Comparison of ENCODE assay signal across 24 cellular contexts in genomic region chr11:103053997-103054396, GRCh38. TPM values are rescaled to one million over a fixed set of nuclear protein-coding genes. Genes with fewer than 3 reads are reported as not detected.
DNase-seq lines count a peak whose midpoint lies in the region; ATAC-seq, FAIRE-seq and TF ChIP-seq lines count a peak whose summit lies in the region.
"Had no signal": no experiment of that assay in that cellular context is flagged by ENCODE, and none has a peak within 500 bp of the region (broad histone marks: within the 10 kb centered on the region; RNA-seq: fewer than 3 reads in every experiment).

No MANE protein-coding gene starts in this region.

- no peak overlapping the region for H3K27ac ChIP-seq in spleen
- H3K27ac ChIP-seq: BLaER1 had no signal

- FAIRE-seq in GM19239 (lab: Jason Lieb, UNC): peak; percentile 33
- FAIRE-seq: GM12878, GM12892 had no signal

- H3K27me3 ChIP-seq in spleen (replicated peaks in 1 of 7): no peaks in the 10 kb centered on the region
- H3K27me3 ChIP-seq: BE2C, BLaER1 had no signal

- H3K4me3 ChIP-seq in spleen: no peak overlapping the region
- H3K4me3 ChIP-seq: BLaER1, GM12878 had no signal

- no peaks in the 10 kb centered on the region for H3K9me3 ChIP-seq in spleen
- H3K9me3 ChIP-seq: BE2C, BLaER1 had no signal

- intact Hi-C loops in spleen (cut with DNase I; ENCODE audit: low total_unique reads): no loop called here

- ATAC-seq in GM18519 (IDR thresholded peaks at IDR 0.05; ENCODE audit: low FRiP score, unreplicated experiment): no peak
- ATAC-seq in GM18502 (IDR thresholded peaks at IDR 0.05; ENCODE audit: poor library complexity, unreplicated experiment): no peak
- ATAC-seq: GM12878 had no signal

- WGBS in spleen, 5 donors: 89 to 97% (median 93%) methylated on average over 3 of the region's 3 CpGs

- peaks cover 0 to 8% (median 0%) of the 10 kb centered on the region in 6 donors for H3K4me1 ChIP-seq in spleen
- H3K4me1 ChIP-seq: BE2C had no signal

- DNase-seq in GM19239 (ENCODE audit: insufficient read length, low spot score): no peak
- DNase-seq in amniotic epithelial cell (ENCODE audit: low read depth): peak; percentile 18
- peak; percentile 23 for DNase-seq in fibroblast of peridontal ligament (ENCODE audit: extremely low read depth)
- no peak for DNase-seq in spleen
- DNase-seq: 8988T; ACHN; BE2C; C1 segment of cervical spinal cord; CD4-positive, alpha-beta memory T cell; CD4-positive, CD25-positive, alpha-beta regulatory T cell; CD8-positive, alpha-beta memory T cell; COR-L47; DMS 273 treated with DMSO at 0.1 percent for 48 hours; DMS153; DMS53; DMS79; DND-41; EL; GDM1 had no signal

- no peak for TF ChIP-seq POLR2A in spleen (IDR thresholded peaks at IDR 0.05)

- H3K36me3 ChIP-seq in spleen: peaks cover 0 to 14% (median 0%) of the 10 kb centered on the region in 6 donors

- no peak for TF ChIP-seq CTCF in spleen (IDR thresholded peaks at IDR 0.05 in 8 of 11, conservative IDR thresholded peaks at IDR 0.05 in 3 of 11)

RNA-seq across cellular contexts. Expression of gene DCUN1D5, which starts 38.0 kb away (rescaled TPM):
- total RNA-seq in spleen: 10 to 100 TPM; 17.3 to 33.0 (median 20.9) TPM
- polyA plus RNA-seq in spleen: 10 to 100 TPM; 12.3 to 17.8 (median 17.6) TPM

RNA-seq across cellular contexts. Expression of gene DYNC2H1, which starts 55.2 kb away (rescaled TPM):
- 10 to 100 TPM in 6 of 7 donors, 1 to 10 TPM in 1; 9.7 to 18.3 (median 10.9) TPM for total RNA-seq in spleen
- 1 to 10 TPM; 3.1 to 3.7 (median 3.3) TPM for polyA plus RNA-seq in spleen

Comparison
In these comparisons a context has a peak if more than half of its experiments do, and no peak if none do; other contexts are left out.
1. DNase-seq: peak in amniotic epithelial cell (single experiment) and fibroblast of peridontal ligament (single experiment); none in GM19239 (single experiment) and spleen (single experiment).